8 cellular contexts compared by ENCODE assay signal in the genomic region with DNA sequence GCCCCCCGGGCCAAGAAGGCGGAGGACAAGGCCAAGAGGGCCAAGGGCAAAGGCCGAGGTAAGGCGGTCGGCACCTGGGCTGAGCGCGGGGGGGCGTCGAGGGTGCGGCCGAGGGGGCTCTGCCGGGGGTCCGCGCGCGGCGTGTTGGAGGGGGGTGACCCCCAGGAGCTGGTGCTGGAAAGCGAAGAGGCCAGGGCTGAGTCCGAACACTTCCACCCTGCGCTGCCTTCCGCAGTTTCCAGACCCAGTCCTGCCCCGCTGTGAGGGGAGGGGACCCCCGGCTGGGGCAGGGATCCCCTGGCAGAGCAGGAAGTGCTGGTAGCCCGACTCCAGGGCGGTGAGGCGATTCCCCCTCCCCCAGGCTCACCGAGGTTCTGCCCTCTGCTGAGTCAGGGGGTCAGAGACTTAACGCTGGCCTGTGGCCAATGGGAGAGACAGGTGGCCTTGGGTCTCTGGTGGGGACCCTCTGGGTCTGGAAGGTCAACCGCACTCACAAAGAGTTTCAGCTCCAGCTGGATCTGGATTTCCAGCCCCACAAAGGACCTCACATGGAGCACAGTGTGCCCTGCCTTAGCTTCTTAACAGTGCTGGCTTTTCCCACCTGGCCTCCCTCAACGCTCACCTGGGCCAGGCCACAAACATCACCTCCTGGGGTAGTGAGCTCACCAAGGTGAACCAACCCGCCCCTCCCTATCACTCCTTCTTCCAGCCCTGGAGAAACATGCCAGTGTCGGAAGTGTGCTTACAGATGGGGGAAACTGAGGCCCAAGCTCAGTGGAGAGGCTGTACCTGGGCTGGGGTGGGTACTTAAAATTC. TPM values are rescaled to one million over a fixed set of nuclear protein-coding genes. Genes with fewer than 3 reads are reported as not detected.
DNase-seq lines count a peak whose midpoint lies in the region; ATAC-seq, FAIRE-seq and TF ChIP-seq lines count a peak whose summit lies in the region.

No MANE protein-coding gene starts in this region.

- 15 to 25% methylated on average over 14 to 26 of the region's 32 CpGs for WGBS in lower leg skin, 2 donors
- 11 to 65% methylated on average over 3 to 26 of the region's 32 CpGs for WGBS in upper lobe of left lung, 2 donors

- no peak for TF ChIP-seq EP300 in upper lobe of left lung (IDR thresholded peaks at IDR 0.05)

- ATAC-seq in upper lobe of left lung (ENCODE audit: low FRiP score in 2 of 2), result peak; percentile 19 to 66

- no peak for DNase-seq in cardiac muscle cell (ENCODE audit: low read depth in 1 of 2, low spot score in 1 of 2)
- DNase-seq in cardiac septum (ENCODE audit: low spot score), result no peak
- no peak for DNase-seq in bronchial epithelial cell (ENCODE audit: low read depth)
- DNase-seq in lower leg skin (ENCODE audit: low spot score in 2 of 2), result peak in 1 of 2 donors; percentile 87
- peak in 1 of 2 donors; percentile 46 for DNase-seq in upper lobe of left lung
- DNase-seq in NCI-H1105 (lab: John Stamatoyannopoulos, UW), result no peak
- no peak for DNase-seq in NAMALWA (ENCODE audit: low spot score)
- no peak for DNase-seq in cerebellar nuclear complex (lab: John Stamatoyannopoulos, UW)

- TF ChIP-seq CTCF in cardiac muscle cell (IDR thresholded peaks at IDR 0.05; ENCODE audit: low read depth, low read length), result no peak
- TF ChIP-seq CTCF in bronchial epithelial cell (IDR thresholded peaks at IDR 0.05; ENCODE audit: insufficient read depth, low read length, severe bottlenecking), result no peak
- no peak for TF ChIP-seq CTCF in lower leg skin (IDR thresholded peaks at IDR 0.05)
- TF ChIP-seq CTCF in upper lobe of left lung (IDR thresholded peaks at IDR 0.05), result no peak

- TF ChIP-seq POLR2A in lower leg skin (IDR thresholded peaks at IDR 0.05) (no peak), upper lobe of left lung (IDR thresholded peaks at IDR 0.05) (no peak)

- H3K4me1 ChIP-seq in cardiac muscle cell (ENCODE audit: low read depth), result no peaks in the 10 kb centered on the region
- H3K4me1 ChIP-seq in upper lobe of left lung, result peaks cover 13 to 32% (median 27%) of the 10 kb centered on the region in 4 donors

- intact Hi-C loops in cardiac septum (cut with DNase I) (no loop called here), lower leg skin (cut with DNase I; ENCODE audit: low total_unique reads) (no loop called here)

- H3K4me3 ChIP-seq in cardiac muscle cell (peak overlapping the region; percentile 44), bronchial epithelial cell (ENCODE audit: low read depth, low read length) (peak overlapping the region; percentile 92), lower leg skin (ENCODE audit: low read depth, poor library complexity, severe bottlenecking) (peak overlapping the region; percentile 75), upper lobe of left lung (peak overlapping the region; percentile 71 to 85 (median 83))

- H3K36me3 ChIP-seq in cardiac muscle cell, result no peaks in the 10 kb centered on the region
- peaks cover 6% of the 10 kb centered on the region for H3K36me3 ChIP-seq in bronchial epithelial cell (ENCODE audit: control insufficient read depth, insufficient read depth, low read length)
- H3K36me3 ChIP-seq in upper lobe of left lung, result no peaks in the 10 kb centered on the region

- H3K27me3 ChIP-seq in cardiac muscle cell (peaks cover 23% of the 10 kb centered on the region), bronchial epithelial cell (ENCODE audit: control insufficient read depth, insufficient read depth, low read length) (no peaks in the 10 kb centered on the region), upper lobe of left lung (no peaks in the 10 kb centered on the region)

- FAIRE-seq in bronchial epithelial cell (lab: Jason Lieb, UNC), result no peak

- H3K9me3 ChIP-seq in cardiac muscle cell (ENCODE audit: low read depth) (no peaks in the 10 kb centered on the region), upper lobe of left lung (no peaks in the 10 kb centered on the region)

- H3K27ac ChIP-seq in cardiac muscle cell, result no peak overlapping the region
- H3K27ac ChIP-seq in upper lobe of left lung, result peak overlapping the region; percentile 85 to 94 (median 90)

RNA-seq across cellular contexts. Expression of a gene that starts 39.8 kb away (rescaled TPM):
- total RNA-seq in cardiac muscle cell (2.5 and 4.5 TPM in 2 replicates), cardiac septum (18.2 TPM), bronchial epithelial cell (3.4 and 7.6 TPM in 2 replicates), lower leg skin (10 to 100 TPM in 1 of 4 donors, 1 to 10 TPM in 3; 2.8 to 16.9 (median 5.8) TPM), upper lobe of left lung (10 to 100 TPM; 12.0 to 33.5 (median 25.8) TPM)
- 1.2 and 1.6 TPM in 2 replicates for polyA plus RNA-seq in cardiac muscle cell
